Comparison of ENCODE assay signal across 19 cellular contexts in the genomic region with DNA sequence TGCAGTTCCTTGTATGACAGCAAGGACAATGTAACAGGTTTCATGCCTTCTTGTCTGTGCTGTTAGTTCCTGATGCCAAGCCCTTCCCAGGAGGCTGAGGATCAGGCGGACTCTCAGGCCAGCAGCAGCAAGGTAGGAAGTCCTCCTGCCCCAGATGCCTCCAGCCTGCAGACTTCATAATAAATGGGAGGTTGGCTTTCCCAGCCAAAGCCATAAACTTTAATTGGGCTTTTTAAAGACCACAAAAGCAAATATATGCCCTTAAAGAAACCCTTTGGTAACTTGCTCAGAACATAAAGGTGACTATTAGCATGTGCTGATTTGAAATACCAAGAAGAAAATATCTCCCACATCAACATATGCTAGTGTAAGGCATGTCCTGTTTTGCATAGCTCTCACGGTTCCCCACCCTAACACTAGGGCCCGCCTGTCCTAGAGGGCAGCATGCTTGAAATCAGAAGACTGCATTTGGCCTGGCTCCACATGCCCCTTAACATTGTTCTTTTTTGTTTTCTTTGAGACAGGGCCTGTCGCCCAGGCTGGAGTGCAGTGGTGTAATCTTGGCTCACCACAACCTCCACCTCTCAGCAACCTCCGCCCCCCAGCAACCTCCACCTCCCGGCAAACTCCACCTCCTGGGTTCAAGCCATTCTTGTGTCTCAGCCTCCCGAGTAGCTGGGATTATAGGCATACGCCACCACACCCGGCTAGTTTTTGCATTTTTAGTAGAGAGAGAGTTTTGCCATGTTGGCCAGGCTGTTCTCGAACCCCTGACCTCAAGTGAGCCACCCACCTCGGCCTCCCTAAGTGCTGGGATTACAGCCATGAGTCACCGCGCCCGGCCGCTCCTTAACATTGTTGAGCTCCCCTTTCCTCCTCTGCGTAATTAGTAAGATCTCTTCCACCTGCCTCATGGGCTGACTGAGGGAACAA. TPM values are rescaled to one million over a fixed set of nuclear protein-coding genes. Genes with fewer than 3 reads are reported as not detected.
DNase-seq lines count a peak whose midpoint lies in the region; ATAC-seq and TF ChIP-seq lines count a peak whose summit lies in the region.
"Had no signal": no experiment of that assay in that cellular context is flagged by ENCODE, and none has a peak within 500 bp of the region (broad histone marks: within the 10 kb centered on the region; RNA-seq: fewer than 3 reads in every experiment).

No MANE protein-coding gene starts in this region.

- H3K9me3 Mint-ChIP-seq in endothelial cell (ENCODE audit: unreplicated experiment) = no peaks in the 10 kb centered on the region
- H3K9me3 Mint-ChIP-seq: activated CD4-positive, alpha-beta T cell treated with anti-CD3 and anti-CD28 coated beads, Interleukin-2, amount 10 ng/mL, durations not matched to agents 7 days and 5 days; activated naive CD8-positive, alpha-beta T cell treated with anti-CD3 and anti-CD28 coated beads for 36 hours had no signal

- DNase-seq in BE2C (no peak), GM12864 (ENCODE audit: low read depth) (no peak), endothelial cell (ENCODE audit: low spot score) (no peak), globus pallidus (ENCODE audit: low spot score) (no peak)
- no peak for DNase-seq in stimulated activated CD4-positive, alpha-beta T cell treated with anti-CD3 and anti-CD28 coated beads, Interleukin-2, amount 100 ng/mL, for 48 hours
- DNase-seq: activated CD4-positive, alpha-beta T cell treated with anti-CD3 and anti-CD28 coated beads, Interleukin-2, amount 10 ng/mL, durations not matched to agents 7 days and 5 days; activated naive CD8-positive, alpha-beta T cell treated with anti-CD3 and anti-CD28 coated beads for 36 hours; GDM1; midbrain; NCI-H1436 treated with DMSO at 0.1 percent for 48 hours; NCI-H2171 treated with DMSO at 0.1 percent for 48 hours; NCI-H774; PC-3; stimulated activated CD4-positive, alpha-beta T cell treated with anti-CD3 and anti-CD28 coated beads, Interleukin-2, amount 100 ng/mL, for 24 hours had no signal

- no peaks in the 10 kb centered on the region for H3K27me3 ChIP-seq in BE2C
- no peaks in the 10 kb centered on the region for H3K27me3 ChIP-seq in neutrophil
- H3K27me3 ChIP-seq: vagina had no signal

- H3K4me1 ChIP-seq in BE2C (peaks cover 5% of the 10 kb centered on the region), neutrophil (ENCODE audit: control insufficient read depth in 1 of 2, insufficient read depth in 1 of 2, low read depth in 1 of 2, low read length in 1 of 2) (peaks cover 60% of the 10 kb centered on the region in 2 experiments)
- H3K4me1 ChIP-seq: Caco-2, vagina had no signal

- peaks cover 2% of the 10 kb centered on the region for H3K27me3 Mint-ChIP-seq in endothelial cell (ENCODE audit: unreplicated experiment)
- H3K27me3 Mint-ChIP-seq: activated CD4-positive, alpha-beta T cell treated with anti-CD3 and anti-CD28 coated beads, Interleukin-2, amount 10 ng/mL, durations not matched to agents 7 days and 5 days; activated naive CD8-positive, alpha-beta T cell treated with anti-CD3 and anti-CD28 coated beads for 36 hours had no signal

- no peak for ATAC-seq in GM21515 (IDR thresholded peaks at IDR 0.05; ENCODE audit: unreplicated experiment)
- ATAC-seq: PC-3, SK-N-SH treated with all-trans-retinoic acid at 6 μM for 48 hours had no signal

- H3K36me3 Mint-ChIP-seq in endothelial cell (ENCODE audit: low read depth, unreplicated experiment) = no peaks in the 10 kb centered on the region
- H3K36me3 Mint-ChIP-seq: activated naive CD8-positive, alpha-beta T cell treated with anti-CD3 and anti-CD28 coated beads for 36 hours had no signal

- H3K27ac ChIP-seq in neutrophil = peak overlapping the region; percentile 81
- H3K27ac ChIP-seq: vagina had no signal

- peak overlapping the region; percentile 64 for H3K27ac Mint-ChIP-seq in endothelial cell (ENCODE audit: unreplicated experiment)
- H3K27ac Mint-ChIP-seq: activated CD4-positive, alpha-beta T cell treated with anti-CD3 and anti-CD28 coated beads, Interleukin-2, amount 10 ng/mL, durations not matched to agents 7 days and 5 days; activated naive CD8-positive, alpha-beta T cell treated with anti-CD3 and anti-CD28 coated beads for 36 hours had no signal

- H3K4me3 ChIP-seq in BE2C (ENCODE audit: low read depth, low read length) (no peak overlapping the region), GM12864 (ENCODE audit: low read depth, low read length) (no peak overlapping the region), neutrophil (ENCODE audit: low read depth in 1 of 2, low read length in 1 of 2) (no peak overlapping the region)
- H3K4me3 ChIP-seq: vagina had no signal

- no peaks in the 10 kb centered on the region for H3K4me1 Mint-ChIP-seq in endothelial cell (ENCODE audit: unreplicated experiment)
- H3K4me1 Mint-ChIP-seq: activated CD4-positive, alpha-beta T cell treated with anti-CD3 and anti-CD28 coated beads, Interleukin-2, amount 10 ng/mL, durations not matched to agents 7 days and 5 days; activated naive CD8-positive, alpha-beta T cell treated with anti-CD3 and anti-CD28 coated beads for 36 hours had no signal

- H3K36me3 ChIP-seq in BE2C (no peaks in the 10 kb centered on the region), neutrophil (no peaks in the 10 kb centered on the region)
- H3K36me3 ChIP-seq: vagina had no signal

- 0 out of 2 replicates have a peak, but pooled peaks have one; percentile 10 for TF ChIP-seq CTCF in BE2C (IDR thresholded peaks at IDR 0.05; ENCODE audit: low read depth, low read length)
- TF ChIP-seq CTCF in GM12864 (IDR thresholded peaks at IDR 0.05; ENCODE audit: low read depth, low read length, missing control alignments) = peak; percentile 14
- TF ChIP-seq CTCF in endothelial cell (IDR thresholded peaks at IDR 0.05; ENCODE audit: unreplicated experiment) = no peak
- TF ChIP-seq CTCF in neutrophil (IDR thresholded peaks at IDR 0.05) = no peak

- H3K9me3 ChIP-seq in BE2C (no peaks in the 10 kb centered on the region), neutrophil (no peaks in the 10 kb centered on the region)
- H3K9me3 ChIP-seq: Caco-2, vagina had no signal

- no peak overlapping the region for H3K4me3 Mint-ChIP-seq in endothelial cell (ENCODE audit: unreplicated experiment)
- H3K4me3 Mint-ChIP-seq: activated CD4-positive, alpha-beta T cell treated with anti-CD3 and anti-CD28 coated beads, Interleukin-2, amount 10 ng/mL, durations not matched to agents 7 days and 5 days; activated naive CD8-positive, alpha-beta T cell treated with anti-CD3 and anti-CD28 coated beads for 36 hours had no signal

RNA-seq across cellular contexts. Expression of gene FCN1, which starts 44.6 kb away (rescaled TPM):
- polyA plus RNA-seq in BE2C (2012; ENCODE audit: insufficient read depth, insufficient read length, low read depth) = 0.11 TPM
- not detected for total RNA-seq in endothelial cell (ENCODE audit: unreplicated experiment)
- total RNA-seq: activated CD4-positive, alpha-beta T cell treated with anti-CD3 and anti-CD28 coated beads, Interleukin-2, amount 10 ng/mL, durations not matched to agents 7 days and 5 days; activated naive CD8-positive, alpha-beta T cell treated with anti-CD3 and anti-CD28 coated beads for 36 hours; Caco-2; PC-3 had no signal

Comparison
In these comparisons a context has a peak if more than half of its experiments do, and no peak if none do; other contexts are left out.
1. CTCF ChIP-seq: peak in BE2C (single experiment) and GM12864 (single experiment); none in endothelial cell (single experiment) and neutrophil (single experiment).